2 cellular contexts compared by ENCODE assay signal in genomic region chr1:85068846-85069245, GRCh38.
TF ChIP-seq lines count a peak whose summit lies in the region.

No MANE protein-coding gene starts in this region.

TF ChIP-seq in HepG2, 621 proteins besides CTCF, POLR2A, EP300 and RAD21:
- TF ChIP-seq RBAK (CRISPR knock-in tag; IDR thresholded peaks at IDR 0.05): peak; percentile 88
- TF ChIP-seq ZNF704 (CRISPR knock-in tag; IDR thresholded peaks at IDR 0.05; ENCODE audit: borderline replicate concordance): no peak

TF ChIP-seq in HEK293, 187 proteins besides CTCF, POLR2A, EP300 and RAD21:
- TF ChIP-seq GLIS2 (tag by site-specific recombination; IDR thresholded peaks at IDR 0.05) (no peak), TRIM28 (IDR thresholded peaks at IDR 0.05; ENCODE audit: borderline replicate concordance, low read length) (peak; percentile 68; the same call in 1 of the 2 replicates), ZNF48 (tag by site-specific recombination; IDR thresholded peaks at IDR 0.05) (no peak), RBAK (tag by site-specific recombination; IDR thresholded peaks at IDR 0.05) (peak; percentile 98)
